ENCODE assay signal across 2 cellular contexts in the genomic region with DNA sequence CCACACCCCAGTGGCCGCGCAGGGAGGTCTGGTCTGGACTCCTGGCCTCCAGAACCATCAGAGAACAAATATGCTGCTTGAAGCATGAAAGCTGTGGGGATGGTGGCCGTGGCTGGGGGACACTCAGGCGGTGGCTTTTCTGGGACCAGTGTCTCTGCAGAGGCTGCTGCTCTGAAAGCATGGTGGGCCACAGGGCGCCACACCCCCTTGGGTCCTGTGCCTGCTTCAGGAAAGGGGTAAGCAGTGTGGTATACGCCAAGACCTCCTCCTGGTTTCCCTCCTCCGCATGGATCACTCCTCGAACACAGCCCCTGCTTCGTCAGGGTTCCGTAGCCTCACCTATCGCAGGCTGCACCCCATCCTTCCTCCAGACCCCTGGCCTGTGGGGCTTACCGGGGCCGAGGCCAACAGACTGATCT.
TF ChIP-seq lines count a peak whose summit lies in the region.

No MANE protein-coding gene starts in this region.

TF ChIP-seq in IMR-90, 13 proteins besides CTCF, POLR2A, EP300 and RAD21:
- no peak for TF ChIP-seq CEBPB (IDR thresholded peaks at IDR 0.05; ENCODE audit: low read depth, low read length)

TF ChIP-seq in GM12878, 131 proteins besides CTCF, POLR2A, EP300 and RAD21:
- no peak for TF ChIP-seq ZNF384 (IDR thresholded peaks at IDR 0.05; ENCODE audit: borderline replicate concordance, low read depth, low read length)
- no peak for TF ChIP-seq WRNIP1 (IDR thresholded peaks at IDR 0.05; ENCODE audit: borderline replicate concordance, low read depth, low read length)
- no peak for TF ChIP-seq BACH1 (IDR thresholded peaks at IDR 0.05; ENCODE audit: borderline replicate concordance)
- TF ChIP-seq YBX1 (IDR thresholded peaks at IDR 0.05): no peak
- no peak for TF ChIP-seq ZNF622 (IDR thresholded peaks at IDR 0.05)
- TF ChIP-seq, protein P1, sequence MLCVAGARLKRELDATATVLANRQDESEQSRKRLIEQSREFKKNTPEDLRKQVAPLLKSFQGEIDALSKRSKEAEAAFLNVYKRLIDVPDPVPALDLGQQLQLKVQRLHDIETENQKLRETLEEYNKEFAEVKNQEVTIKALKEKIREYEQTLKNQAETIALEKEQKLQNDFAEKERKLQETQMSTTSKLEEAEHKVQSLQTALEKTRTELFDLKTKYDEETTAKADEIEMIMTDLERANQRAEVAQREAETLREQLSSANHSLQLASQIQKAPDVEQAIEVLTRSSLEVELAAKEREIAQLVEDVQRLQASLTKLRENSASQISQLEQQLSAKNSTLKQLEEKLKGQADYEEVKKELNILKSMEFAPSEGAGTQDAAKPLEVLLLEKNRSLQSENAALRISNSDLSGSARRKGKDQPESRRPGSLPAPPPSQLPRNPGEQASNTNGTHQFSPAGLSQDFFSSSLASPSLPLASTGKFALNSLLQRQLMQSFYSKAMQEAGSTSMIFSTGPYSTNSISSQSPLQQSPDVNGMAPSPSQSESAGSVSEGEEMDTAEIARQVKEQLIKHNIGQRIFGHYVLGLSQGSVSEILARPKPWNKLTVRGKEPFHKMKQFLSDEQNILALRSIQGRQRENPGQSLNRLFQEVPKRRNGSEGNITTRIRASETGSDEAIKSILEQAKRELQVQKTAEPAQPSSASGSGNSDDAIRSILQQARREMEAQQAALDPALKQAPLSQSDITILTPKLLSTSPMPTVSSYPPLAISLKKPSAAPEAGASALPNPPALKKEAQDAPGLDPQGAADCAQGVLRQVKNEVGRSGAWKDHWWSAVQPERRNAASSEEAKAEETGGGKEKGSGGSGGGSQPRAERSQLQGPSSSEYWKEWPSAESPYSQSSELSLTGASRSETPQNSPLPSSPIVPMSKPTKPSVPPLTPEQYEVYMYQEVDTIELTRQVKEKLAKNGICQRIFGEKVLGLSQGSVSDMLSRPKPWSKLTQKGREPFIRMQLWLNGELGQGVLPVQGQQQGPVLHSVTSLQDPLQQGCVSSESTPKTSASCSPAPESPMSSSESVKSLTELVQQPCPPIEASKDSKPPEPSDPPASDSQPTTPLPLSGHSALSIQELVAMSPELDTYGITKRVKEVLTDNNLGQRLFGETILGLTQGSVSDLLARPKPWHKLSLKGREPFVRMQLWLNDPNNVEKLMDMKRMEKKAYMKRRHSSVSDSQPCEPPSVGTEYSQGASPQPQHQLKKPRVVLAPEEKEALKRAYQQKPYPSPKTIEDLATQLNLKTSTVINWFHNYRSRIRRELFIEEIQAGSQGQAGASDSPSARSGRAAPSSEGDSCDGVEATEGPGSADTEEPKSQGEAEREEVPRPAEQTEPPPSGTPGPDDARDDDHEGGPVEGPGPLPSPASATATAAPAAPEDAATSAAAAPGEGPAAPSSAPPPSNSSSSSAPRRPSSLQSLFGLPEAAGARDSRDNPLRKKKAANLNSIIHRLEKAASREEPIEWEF (IDR thresholded peaks at IDR 0.05; ENCODE audit: insufficient replicate concordance, low read depth, low read length): no peak
